Comparison of ENCODE assay signal across 8 cellular contexts in the genomic region with DNA sequence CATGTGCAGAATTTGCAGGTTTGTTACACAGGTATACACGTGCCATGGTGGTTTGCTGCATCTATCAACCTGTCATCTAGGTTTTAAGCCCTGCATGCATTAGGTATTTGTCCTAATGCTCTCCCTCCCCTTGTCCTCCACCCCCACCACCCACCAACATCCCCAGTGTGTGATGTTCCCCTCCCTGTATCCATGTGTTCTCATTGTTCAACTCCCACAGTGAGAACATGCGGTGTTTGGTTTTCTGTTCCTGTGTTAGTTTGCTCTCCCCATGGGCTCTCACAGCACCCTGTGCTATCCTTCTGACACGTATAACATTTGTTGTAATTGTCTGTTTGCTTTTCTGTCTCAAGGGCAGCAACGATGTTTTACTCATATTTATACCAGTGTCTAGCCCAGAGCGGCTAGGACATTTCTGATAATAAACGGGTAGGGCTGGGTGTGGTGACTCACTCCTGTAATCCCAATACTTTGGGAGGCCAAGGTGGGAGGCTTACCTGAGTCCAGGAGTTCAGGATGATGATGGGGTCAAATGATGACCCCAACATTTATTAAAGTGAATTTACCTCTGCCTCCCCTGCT.
DNase-seq lines count a peak whose midpoint lies in the region; ATAC-seq and TF ChIP-seq lines count a peak whose summit lies in the region.
"Not testable (repeated sequence)": the region's sequence is repeated elsewhere in the genome, so short reads cannot be mapped to it uniquely, and the experiment has no call there.

No MANE protein-coding gene starts in this region.

- not testable (repeated sequence) for TF ChIP-seq CTCF in mucosa of descending colon (IDR thresholded peaks at IDR 0.05)

- H3K4me3 Mint-ChIP-seq in activated T-cell treated with anti-CD3 and anti-CD28 coated beads, Interleukin-2, amount 50 U/mL, for 24 hours; effector memory CD8-positive, alpha-beta T cell; stimulated activated naive CD8-positive, alpha-beta T cell treated with anti-CD3 and anti-CD28 coated beads, Interleukin-15, Interleukin-2, amounts not matched to agents 100 ng/mL and 50 ng/mL, for 24 hours: not testable (repeated sequence)

- H3K27me3 Mint-ChIP-seq in activated T-cell treated with anti-CD3 and anti-CD28 coated beads, Interleukin-2, amount 50 U/mL, for 24 hours; effector memory CD8-positive, alpha-beta T cell; stimulated activated naive CD8-positive, alpha-beta T cell treated with anti-CD3 and anti-CD28 coated beads, Interleukin-15, Interleukin-2, amounts not matched to agents 100 ng/mL and 50 ng/mL, for 24 hours: not testable (repeated sequence)

- not testable (repeated sequence) for H3K9me3 Mint-ChIP-seq in activated T-cell treated with anti-CD3 and anti-CD28 coated beads, Interleukin-2, amount 50 U/mL, for 24 hours; effector memory CD8-positive, alpha-beta T cell; stimulated activated naive CD8-positive, alpha-beta T cell treated with anti-CD3 and anti-CD28 coated beads, Interleukin-15, Interleukin-2, amounts not matched to agents 100 ng/mL and 50 ng/mL, for 24 hours

- H3K4me3 ChIP-seq in mucosa of descending colon: not testable (repeated sequence)

- not testable (repeated sequence) for ATAC-seq in effector memory CD8-positive, alpha-beta T cell (replicated peaks)
- ATAC-seq in mucosa of descending colon: peak; percentile 77

- peaks cover 84% of the 10 kb centered on the region for H3K4me1 Mint-ChIP-seq in activated T-cell treated with anti-CD3 and anti-CD28 coated beads, Interleukin-2, amount 50 U/mL, for 24 hours (ENCODE audit: low read depth)
- H3K4me1 Mint-ChIP-seq in effector memory CD8-positive, alpha-beta T cell (ENCODE audit: low read depth in 2 of 2): peaks cover 30 to 77% of the 10 kb centered on the region in 2 donors
- H3K4me1 Mint-ChIP-seq in stimulated activated naive CD8-positive, alpha-beta T cell treated with anti-CD3 and anti-CD28 coated beads, Interleukin-15, Interleukin-2, amounts not matched to agents 100 ng/mL and 50 ng/mL, for 24 hours (ENCODE audit: low read depth): peaks cover 75% of the 10 kb centered on the region

- H3K36me3 ChIP-seq in mucosa of descending colon (ENCODE audit: low read depth): not testable (repeated sequence)

- H3K27ac Mint-ChIP-seq in activated T-cell treated with anti-CD3 and anti-CD28 coated beads, Interleukin-2, amount 50 U/mL, for 24 hours: peak overlapping the region; percentile 41
- H3K27ac Mint-ChIP-seq in effector memory CD8-positive, alpha-beta T cell: peak overlapping the region; percentile 3 to 33
- peak overlapping the region; percentile 11 for H3K27ac Mint-ChIP-seq in stimulated activated naive CD8-positive, alpha-beta T cell treated with anti-CD3 and anti-CD28 coated beads, Interleukin-15, Interleukin-2, amounts not matched to agents 100 ng/mL and 50 ng/mL, for 24 hours

- H3K4me1 ChIP-seq in mucosa of descending colon (ENCODE audit: low read depth): peaks cover 69% of the 10 kb centered on the region

- H3K36me3 Mint-ChIP-seq in activated T-cell treated with anti-CD3 and anti-CD28 coated beads, Interleukin-2, amount 50 U/mL, for 24 hours (ENCODE audit: low read depth); effector memory CD8-positive, alpha-beta T cell (ENCODE audit: insufficient read depth); stimulated activated naive CD8-positive, alpha-beta T cell treated with anti-CD3 and anti-CD28 coated beads, Interleukin-15, Interleukin-2, amounts not matched to agents 100 ng/mL and 50 ng/mL, for 24 hours (ENCODE audit: low read depth): not testable (repeated sequence)

- DNase-seq in COLO668 (lab: John Stamatoyannopoulos, UW; ENCODE audit: unreplicated experiment) (peak; percentile 71), NCI-H1417 treated with DMSO at 0.1 percent for 48 hours (lab: John Stamatoyannopoulos, UW) (peak; percentile 75), NCI-H345 (lab: John Stamatoyannopoulos, UW) (peak; percentile 76), NCI-H774 (lab: John Stamatoyannopoulos, UW) (peak; percentile 15), mucosa of descending colon (peak in 1 of 3 donors; percentile 60)
- not testable (repeated sequence) for DNase-seq in activated T-cell treated with anti-CD3 and anti-CD28 coated beads, Interleukin-2, amount 50 U/mL, for 24 hours; effector memory CD8-positive, alpha-beta T cell

- H3K9me3 ChIP-seq in mucosa of descending colon: not testable (repeated sequence)

- intact Hi-C loops in mucosa of descending colon (cut with DNase I, micrococcal nuclease): not testable (repeated sequence)
